Comparison of ENCODE assay signal across 29 cellular contexts in genomic region chr15:91985297-91985696, GRCh38.
"Had no signal": no experiment of that assay in that cellular context is flagged by ENCODE, and none has a peak within 500 bp of the region (broad histone marks: within the 10 kb centered on the region; RNA-seq: fewer than 3 reads in every experiment).

No MANE protein-coding gene starts in this region.

- H3K4me2 ChIP-seq: SK-N-SH had no signal

- H3K27me3 Mint-ChIP-seq: activated CD8-positive, alpha-beta T cell treated with anti-CD3 and anti-CD28 coated beads for 36 hours; activated T-helper 17 cell treated with anti-CD3 and anti-CD28 coated beads, Interleukin-2, amount 50 U/mL, for 72 hours had no signal

- DNase-seq: activated CD4-positive, alpha-beta T cell treated with anti-CD3 and anti-CD28 coated beads, Interleukin-2, amount 10 ng/mL, durations not matched to agents 24 days and 14 days; activated CD4-positive, alpha-beta T cell treated with anti-CD3 and anti-CD28 coated beads, Interleukin-2, amount 50 U/mL, for 4 hours; activated CD8-positive, alpha-beta T cell treated with anti-CD3 and anti-CD28 coated beads for 36 hours; activated effector memory CD4-positive, alpha-beta T cell treated with anti-CD3 and anti-CD28 coated beads, Interleukin-2, amount 50 U/mL, for 16 hours; activated naive CD4-positive, alpha-beta T cell; activated T-cell treated with anti-CD3 and anti-CD28 coated beads, Interleukin-2, amount 50 U/mL, for 1 hour; activated T-cell treated with anti-CD3 and anti-CD28 coated beads, Interleukin-2, amount 50 U/mL, for 72 hours; adrenal gland; body of pancreas; caudate nucleus; NCI-H1092 treated with DMSO at 0.1 percent for 48 hours; NCI-H1417 treated with DMSO at 0.1 percent for 48 hours; NCI-H187 treated with DMSO at 0.1 percent for 48 hours; NCI-H2081 treated with DMSO at 0.1 percent for 48 hours; NCI-H226; NCI-H446 treated with DMSO at 0.1 percent for 48 hours; NCI-H524 treated with DMSO at 0.1 percent for 48 hours; RPMI8226; SHP77 treated with DMSO at 0.1 percent for 48 hours; SK-N-SH had no signal

- H3K27me3 ChIP-seq: adrenal gland, body of pancreas, breast epithelium, SJSA1 had no signal

- H3K36me3 Mint-ChIP-seq: activated naive CD4-positive, alpha-beta T cell treated with anti-CD3 and anti-CD28 coated beads, Interleukin-2, amount 50 U/mL, for 72 hours had no signal

- H3K9me3 Mint-ChIP-seq: activated CD4-positive, alpha-beta T cell treated with anti-CD3 and anti-CD28 coated beads, Interleukin-2, amount 10 ng/mL, durations not matched to agents 24 days and 14 days; activated CD8-positive, alpha-beta T cell treated with anti-CD3 and anti-CD28 coated beads for 36 hours; activated naive CD4-positive, alpha-beta T cell treated with anti-CD3 and anti-CD28 coated beads, Interleukin-2, amount 50 U/mL, for 72 hours; activated T-cell treated with anti-CD3 and anti-CD28 coated beads, Interleukin-2, amount 50 U/mL, for 72 hours; activated T-helper 17 cell treated with anti-CD3 and anti-CD28 coated beads, Interleukin-2, amount 50 U/mL, for 72 hours; T-helper 1 cell treated with Interleukin-12 subunit alpha and Interleukin-12 subunit beta and Interleukin-4 antibody, amounts not matched to agents 30 μg/mL and 1 μg/mL, for 36 hours; T-helper 2 cell treated with Interferon-gamma antibody and Interleukin-4, amounts not matched to agents 5 μg/mL and 100 μg/mL, for 36 hours had no signal

- H3K9me3 ChIP-seq: adrenal gland, body of pancreas, breast epithelium, SJSA1, SK-N-SH had no signal

- ATAC-seq: activated CD8-positive, alpha-beta T cell treated with anti-CD3 and anti-CD28 coated beads for 36 hours; activated naive CD4-positive, alpha-beta T cell treated with anti-CD3 and anti-CD28 coated beads, Interleukin-2, amount 50 U/mL, for 72 hours; activated T-cell treated with anti-CD3 and anti-CD28 coated beads, Interleukin-2, amount 50 U/mL, for 72 hours; activated T-helper 17 cell treated with anti-CD3 and anti-CD28 coated beads, Interleukin-2, amount 50 U/mL, for 72 hours; body of pancreas; Panc1 had no signal

- H3K4me3 ChIP-seq: adrenal gland, body of pancreas, breast epithelium, SJSA1 had no signal

- H3K4me1 ChIP-seq: body of pancreas, breast epithelium, SJSA1 had no signal

- H3K27ac ChIP-seq: adrenal gland, body of pancreas, breast epithelium, SJSA1 had no signal

- H3K36me3 ChIP-seq: adrenal gland, breast epithelium, SJSA1 had no signal

- H3K4me1 Mint-ChIP-seq: activated CD4-positive, alpha-beta T cell treated with anti-CD3 and anti-CD28 coated beads, Interleukin-2, amount 10 ng/mL, durations not matched to agents 24 days and 14 days had no signal

- H3K27ac Mint-ChIP-seq: activated CD4-positive, alpha-beta T cell treated with anti-CD3 and anti-CD28 coated beads, Interleukin-2, amount 10 ng/mL, durations not matched to agents 24 days and 14 days; activated CD8-positive, alpha-beta T cell treated with anti-CD3 and anti-CD28 coated beads for 36 hours; activated T-cell treated with anti-CD3 and anti-CD28 coated beads, Interleukin-2, amount 50 U/mL, for 72 hours; activated T-helper 17 cell treated with anti-CD3 and anti-CD28 coated beads, Interleukin-2, amount 50 U/mL, for 72 hours; T-helper 1 cell treated with Interleukin-12 subunit alpha and Interleukin-12 subunit beta and Interleukin-4 antibody, amounts not matched to agents 30 μg/mL and 1 μg/mL, for 36 hours; T-helper 2 cell treated with Interferon-gamma antibody and Interleukin-4, amounts not matched to agents 5 μg/mL and 100 μg/mL, for 36 hours had no signal

- H3K9ac ChIP-seq: SK-N-SH had no signal

- FAIRE-seq: astrocyte, TTC549 had no signal

- H3K4me3 Mint-ChIP-seq: activated CD4-positive, alpha-beta T cell treated with anti-CD3 and anti-CD28 coated beads, Interleukin-2, amount 10 ng/mL, durations not matched to agents 24 days and 14 days; activated CD8-positive, alpha-beta T cell treated with anti-CD3 and anti-CD28 coated beads for 36 hours; activated T-cell treated with anti-CD3 and anti-CD28 coated beads, Interleukin-2, amount 50 U/mL, for 72 hours; activated T-helper 17 cell treated with anti-CD3 and anti-CD28 coated beads, Interleukin-2, amount 50 U/mL, for 72 hours; T-helper 1 cell treated with Interleukin-12 subunit alpha and Interleukin-12 subunit beta and Interleukin-4 antibody, amounts not matched to agents 30 μg/mL and 1 μg/mL, for 36 hours; T-helper 2 cell treated with Interferon-gamma antibody and Interleukin-4, amounts not matched to agents 5 μg/mL and 100 μg/mL, for 36 hours had no signal
